ENCODE assay signal across 7 cellular contexts in the genomic region with DNA sequence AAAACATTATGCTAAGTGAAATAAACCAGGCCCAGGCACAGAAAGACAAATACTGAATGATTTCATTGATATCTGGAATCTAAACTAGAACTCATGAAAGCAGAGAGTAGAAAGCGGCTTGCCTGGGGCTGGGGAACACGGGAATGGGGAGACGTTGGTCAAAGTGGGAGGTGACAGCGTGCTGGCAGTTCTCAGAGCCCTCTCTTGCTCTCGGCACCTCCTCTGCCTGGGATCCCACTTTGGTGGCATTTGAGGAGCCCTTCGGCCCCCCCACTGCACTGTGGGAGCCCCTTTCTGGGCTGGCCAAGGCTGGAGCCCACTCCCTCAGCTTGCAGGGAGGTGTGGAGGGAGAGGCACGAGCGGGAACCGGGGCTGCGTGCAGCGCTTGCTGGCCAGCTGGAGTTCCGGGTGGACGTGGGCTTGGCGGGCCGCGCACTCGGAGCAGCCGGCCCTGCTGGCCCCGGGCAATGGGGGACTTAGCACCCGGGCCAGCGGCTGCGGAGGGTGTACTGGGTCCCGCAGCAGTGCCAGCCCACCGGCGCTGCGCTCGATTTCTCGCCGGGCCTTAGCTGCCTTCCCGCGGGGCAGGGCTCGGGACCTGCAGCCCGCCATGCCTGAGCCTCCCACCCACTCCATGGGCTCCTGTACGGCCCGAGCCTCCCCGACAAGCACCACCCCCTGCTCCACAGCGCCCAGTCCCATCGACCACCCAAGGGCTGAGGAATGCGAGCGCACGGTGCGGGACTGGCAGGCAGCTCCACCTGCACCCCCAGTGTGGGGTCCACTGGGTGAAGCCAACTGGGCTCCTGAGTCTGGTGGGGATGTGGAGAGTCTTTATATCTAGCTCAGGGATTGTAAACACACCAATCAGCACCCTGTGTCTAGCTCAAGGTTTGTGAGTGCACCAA. TPM values are rescaled to one million over a fixed set of nuclear protein-coding genes. Genes with fewer than 3 reads are reported as not detected.
DNase-seq lines count a peak whose midpoint lies in the region; ATAC-seq, FAIRE-seq and TF ChIP-seq lines count a peak whose summit lies in the region.
"Not testable (repeated sequence)": the region's sequence is repeated elsewhere in the genome, so short reads cannot be mapped to it uniquely, and the experiment has no call there.

No MANE protein-coding gene starts in this region.

- H3K79me1 ChIP-seq in mesenchymal stem cell (replicated peaks; ENCODE audit: low read length, poor library complexity, severe bottlenecking) = not testable (repeated sequence)

- H3K9me3 ChIP-seq in CD8-positive, alpha-beta T cell (ENCODE audit: low read length); OCI-LY3 (ENCODE audit: insufficient read depth, low read length); GM12878 (replicated peaks; ENCODE audit: control insufficient read depth, insufficient read depth, low read length); mesenchymal stem cell (ENCODE audit: control insufficient read depth, low read length): not testable (repeated sequence)

- peak overlapping the region; percentile 2 for H3K4me3 Mint-ChIP-seq in CD8-positive, alpha-beta T cell
- H3K4me3 Mint-ChIP-seq in activated CD4-positive, alpha-beta T cell treated with anti-CD3 and anti-CD28 coated beads, Interleukin-2, amount 10 ng/mL, durations not matched to agents 24 days and 14 days = peak overlapping the region; percentile 84
- peak overlapping the region; percentile 50 for H3K4me3 Mint-ChIP-seq in activated T-helper 1 cell treated with anti-CD3 and anti-CD28 coated beads, Interleukin-12 subunit alpha, Interleukin-12 subunit beta, Interleukin-2, Interleukin-4 antibody, amounts not matched to agents 30 ng/mL and 10 ng/mL and 1 ng/mL, durations not matched to agents 14 hours and 24 hours and 36 hours
- H3K4me3 Mint-ChIP-seq in stimulated activated effector memory CD8-positive, alpha-beta T cell treated with anti-CD3 and anti-CD28 coated beads, Interleukin-12 subunit alpha, Interleukin-12 subunit beta, amount 100 ng/mL, for 72 hours = peak overlapping the region; percentile 76

- not testable (repeated sequence) for H3K27me3 Mint-ChIP-seq in CD8-positive, alpha-beta T cell (ENCODE audit: low read depth); activated CD4-positive, alpha-beta T cell treated with anti-CD3 and anti-CD28 coated beads, Interleukin-2, amount 10 ng/mL, durations not matched to agents 24 days and 14 days; activated T-helper 1 cell treated with anti-CD3 and anti-CD28 coated beads, Interleukin-12 subunit alpha, Interleukin-12 subunit beta, Interleukin-2, Interleukin-4 antibody, amounts not matched to agents 30 ng/mL and 10 ng/mL and 1 ng/mL, durations not matched to agents 14 hours and 24 hours and 36 hours (ENCODE audit: insufficient read depth)

- H3K23ac ChIP-seq in mesenchymal stem cell (ENCODE audit: low read length in 2 of 2) = not testable (repeated sequence)

- not testable (repeated sequence) for BruUV-seq in GM12878 (replicated peaks; lab: Mats Ljungman, UMichigan)

- CTCF ChIA-PET in CD8-positive, alpha-beta T cell (lab: Charles Lee) = interaction anchor here (1.5 to 2.5 kb wide), 2 partner anchors 9 to 13 kb away, joined by 4 to 10 read pairs; no protein-coding TSS in a partner anchor
- CTCF ChIA-PET in GM12878 (lab: Yijun Ruan, JAX) = interaction anchor here (2.1 to 3.8 kb wide), 3 partner anchors 14 to 39 kb away, joined by 9 to 20 read pairs (median 18); no protein-coding TSS in a partner anchor

- SMC1A ChIA-PET in GM12878 (lab: Charles Lee; ENCODE audit: uncharacterized antibody, unreplicated experiment) = interaction anchor here (2.2 to 10.2 kb wide), 3 partner anchors 32 to 51 kb away, joined by 6 to 136 read pairs (median 69); no protein-coding TSS in a partner anchor

- not testable (repeated sequence) for H2BK120ac ChIP-seq in mesenchymal stem cell (ENCODE audit: low read depth, low read length)

- not testable (repeated sequence) for H3K79me2 ChIP-seq in OCI-LY3 (ENCODE audit: low read length); GM12878 (ENCODE audit: control insufficient read depth, insufficient read depth, low read length)

- not testable (repeated sequence) for H4K8ac ChIP-seq in mesenchymal stem cell (ENCODE audit: low read length)

- H3K36me3 ChIP-seq in CD8-positive, alpha-beta T cell (ENCODE audit: insufficient read depth, low read length); OCI-LY3 (replicated peaks; ENCODE audit: low read depth, low read length); GM12878 (ENCODE audit: control insufficient read depth in 2 of 2, insufficient read depth in 2 of 2, low read length in 1 of 2); mesenchymal stem cell (ENCODE audit: control insufficient read depth in 1 of 2, insufficient read depth in 2 of 2, low read depth in 1 of 2, low read length in 2 of 2): not testable (repeated sequence)

- RAD21 ChIA-PET in GM12878 (lab: Charles Lee; ENCODE audit: unreplicated experiment) = interaction anchor here (1.6 to 4.6 kb wide), 4 partner anchors 18 to 39 kb away, joined by 6 to 34 read pairs (median 9); a partner anchor contains a TSS

- not testable (repeated sequence) for TF ChIP-seq EP300 in GM12878 (IDR thresholded peaks at IDR 0.05; ENCODE audit: borderline replicate concordance in 1 of 2, control insufficient read depth in 1 of 2, low read depth in 2 of 2, low read length in 2 of 2)

- not testable (repeated sequence) for H2BK12ac ChIP-seq in mesenchymal stem cell (ENCODE audit: low read length in 2 of 2)

- TF ChIP-seq CTCF in CD8-positive, alpha-beta T cell (IDR thresholded peaks at IDR 0.05); OCI-LY3 (IDR thresholded peaks at IDR 0.05; ENCODE audit: low read depth, low read length); GM12878 (IDR thresholded peaks at IDR 0.05 in 2 of 3, conservative IDR thresholded peaks at IDR 0.05 in 1 of 3; ENCODE audit: control insufficient read depth in 2 of 3, extremely low read depth in 1 of 3, insufficient read depth in 1 of 3, low read depth in 3 of 3, low read length in 3 of 3): not testable (repeated sequence)

- H4K20me1 ChIP-seq in OCI-LY3 (ENCODE audit: insufficient read depth, low read length); GM12878 (ENCODE audit: control insufficient read depth, insufficient read depth): not testable (repeated sequence)

- in situ Hi-C loops in GM12878 (cut with MboI) = loop anchor here (5.0 kb wide), 1 partner anchor 77 kb away; no protein-coding TSS in a partner anchor

- TF ChIP-seq RAD21 in GM12878 (IDR thresholded peaks at IDR 0.05; ENCODE audit: insufficient read depth, low read depth, low read length) = not testable (repeated sequence)

- WGBS in GM12878 (ENCODE audit: insufficient coverage, insufficient replicate concordance, low lambda C conversion rate, missing lambda C conversion rate) = 92% methylated on average over 41 of the region's 42 CpGs
- 89% methylated on average over 14 of the region's 42 CpGs for WGBS in mesenchymal stem cell

- DNase-seq in CD8-positive, alpha-beta T cell; activated CD4-positive, alpha-beta T cell treated with anti-CD3 and anti-CD28 coated beads, Interleukin-2, amount 10 ng/mL, durations not matched to agents 24 days and 14 days; activated T-helper 1 cell treated with anti-CD3 and anti-CD28 coated beads, Interleukin-12 subunit alpha, Interleukin-12 subunit beta, Interleukin-2, Interleukin-4 antibody, amounts not matched to agents 30 ng/mL and 10 ng/mL and 1 ng/mL, durations not matched to agents 14 hours and 24 hours and 36 hours (ENCODE audit: low spot score); GM12878 (ENCODE audit: low read depth, low spot score); mesenchymal stem cell: not testable (repeated sequence)
- peak in 1 of 2 donors; percentile 52 for DNase-seq in stimulated activated effector memory CD8-positive, alpha-beta T cell treated with anti-CD3 and anti-CD28 coated beads, Interleukin-12 subunit alpha, Interleukin-12 subunit beta, amount 100 ng/mL, for 72 hours (ENCODE audit: low spot score in 2 of 2)

- peak overlapping the region; percentile 24; the same call in 1 of the 2 replicates for H3K4me2 ChIP-seq in OCI-LY3 (ENCODE audit: low read length)
- not testable (repeated sequence) for H3K4me2 ChIP-seq in GM12878 (ENCODE audit: control insufficient read depth, insufficient read depth); mesenchymal stem cell (ENCODE audit: low read length, poor library complexity, severe bottlenecking)

- not testable (repeated sequence) for ATAC-seq in CD8-positive, alpha-beta T cell; GM12878; stimulated activated effector memory CD8-positive, alpha-beta T cell treated with anti-CD3 and anti-CD28 coated beads, Interleukin-12 subunit alpha, Interleukin-12 subunit beta, amount 100 ng/mL, for 72 hours

- POLR2A ChIA-PET in CD8-positive, alpha-beta T cell (lab: Charles Lee) = interaction anchor here (0.7 to 1.6 kb wide), 3 partner anchors 9 to 43 kb away, joined by 3 to 4 read pairs (median 3); a partner anchor contains a TSS
- POLR2A ChIA-PET in GM12878 (lab: Charles Lee) = interaction anchor here (1.2 to 9.9 kb wide), 3 partner anchors 9 to 38 kb away, joined by 4 to 126 read pairs (median 26); no protein-coding TSS in a partner anchor

- H3K27me3 ChIP-seq in CD8-positive, alpha-beta T cell (ENCODE audit: insufficient read depth, low read length); OCI-LY3 (ENCODE audit: low read depth, low read length); GM12878 (replicated peaks in 1 of 2; ENCODE audit: control insufficient read depth in 2 of 2, insufficient read depth in 2 of 2, low read length in 1 of 2); mesenchymal stem cell (ENCODE audit: control insufficient read depth in 1 of 2, insufficient read depth in 1 of 2, low read length in 2 of 2): not testable (repeated sequence)

- H2BK5ac ChIP-seq in mesenchymal stem cell (ENCODE audit: low read depth, low read length, poor library complexity, severe bottlenecking) = not testable (repeated sequence)

- H3K9me3 Mint-ChIP-seq in CD8-positive, alpha-beta T cell; activated CD4-positive, alpha-beta T cell treated with anti-CD3 and anti-CD28 coated beads, Interleukin-2, amount 10 ng/mL, durations not matched to agents 24 days and 14 days; stimulated activated effector memory CD8-positive, alpha-beta T cell treated with anti-CD3 and anti-CD28 coated beads, Interleukin-12 subunit alpha, Interleukin-12 subunit beta, amount 100 ng/mL, for 72 hours: not testable (repeated sequence)
- H3K9me3 Mint-ChIP-seq in activated T-helper 1 cell treated with anti-CD3 and anti-CD28 coated beads, Interleukin-12 subunit alpha, Interleukin-12 subunit beta, Interleukin-2, Interleukin-4 antibody, amounts not matched to agents 30 ng/mL and 10 ng/mL and 1 ng/mL, durations not matched to agents 14 hours and 24 hours and 36 hours = peaks cover 17% of the 10 kb centered on the region

- not testable (repeated sequence) for TF ChIP-seq POLR2A in GM12878 (IDR thresholded peaks at IDR 0.05; ENCODE audit: low read depth, low read length)

- H4K91ac ChIP-seq in mesenchymal stem cell (ENCODE audit: low read length) = not testable (repeated sequence)

- intact Hi-C loops in CD8-positive, alpha-beta T cell (cut with DNase I, micrococcal nuclease) = loop anchor here (1.0 to 5.0 kb wide), 5 partner anchors 9 to 77 kb away; no protein-coding TSS in a partner anchor
- intact Hi-C loops in activated CD4-positive, alpha-beta T cell treated with anti-CD3 and anti-CD28 coated beads, Interleukin-2, amount 10 ng/mL, durations not matched to agents 24 days and 14 days (cut with micrococcal nuclease) = loop anchor here (10.0 kb wide), 1 partner anchor 1165 kb away; a partner anchor contains a TSS
- intact Hi-C loops in activated T-helper 1 cell treated with anti-CD3 and anti-CD28 coated beads, Interleukin-12 subunit alpha, Interleukin-12 subunit beta, Interleukin-2, Interleukin-4 antibody, amounts not matched to agents 30 ng/mL and 10 ng/mL and 1 ng/mL, durations not matched to agents 14 hours and 24 hours and 36 hours (cut with micrococcal nuclease) = loop anchor here (1.0 kb wide), 1 partner anchor 9 kb away; no protein-coding TSS in a partner anchor
- intact Hi-C loops in GM12878 (cut with micrococcal nuclease; ENCODE audit: unreplicated experiment) = loop anchor here (10.0 kb wide), 1 partner anchor 345 kb away; no protein-coding TSS in a partner anchor

- peak overlapping the region; percentile 98; the same call in 1 of the 2 replicates for H3K9ac ChIP-seq in OCI-LY3 (ENCODE audit: low read length)
- H3K9ac ChIP-seq in GM12878 (ENCODE audit: control insufficient read depth, insufficient read depth, low read length); mesenchymal stem cell (ENCODE audit: low read length): not testable (repeated sequence)

- H3K4ac ChIP-seq in mesenchymal stem cell (ENCODE audit: low read depth in 1 of 2, low read length in 2 of 2) = not testable (repeated sequence)

- not testable (repeated sequence) for H2AK5ac ChIP-seq in mesenchymal stem cell (ENCODE audit: low read length, severe bottlenecking)

- H3K27ac ChIP-seq in CD8-positive, alpha-beta T cell (ENCODE audit: low read depth, low read length) = peak overlapping the region; percentile 65
- H3K27ac ChIP-seq in OCI-LY3 (ENCODE audit: low read length) = peak overlapping the region; percentile 100
- H3K27ac ChIP-seq in GM12878 (ENCODE audit: control insufficient read depth, insufficient read depth) = peak overlapping the region; percentile 98
- not testable (repeated sequence) for H3K27ac ChIP-seq in mesenchymal stem cell (ENCODE audit: low read length, poor library complexity, severe bottlenecking)

- peak overlapping the region; percentile 99 for H3K27ac Mint-ChIP-seq in CD8-positive, alpha-beta T cell
- H3K27ac Mint-ChIP-seq in activated CD4-positive, alpha-beta T cell treated with anti-CD3 and anti-CD28 coated beads, Interleukin-2, amount 10 ng/mL, durations not matched to agents 24 days and 14 days = peak overlapping the region; percentile 98
- H3K27ac Mint-ChIP-seq in activated T-helper 1 cell treated with anti-CD3 and anti-CD28 coated beads, Interleukin-12 subunit alpha, Interleukin-12 subunit beta, Interleukin-2, Interleukin-4 antibody, amounts not matched to agents 30 ng/mL and 10 ng/mL and 1 ng/mL, durations not matched to agents 14 hours and 24 hours and 36 hours = peak overlapping the region; percentile 100
- H3K27ac Mint-ChIP-seq in stimulated activated effector memory CD8-positive, alpha-beta T cell treated with anti-CD3 and anti-CD28 coated beads, Interleukin-12 subunit alpha, Interleukin-12 subunit beta, amount 100 ng/mL, for 72 hours = peak overlapping the region; percentile 96

- peaks cover 77% of the 10 kb centered on the region for H3K4me1 ChIP-seq in CD8-positive, alpha-beta T cell (ENCODE audit: insufficient read depth, low read length)
- H3K4me1 ChIP-seq in OCI-LY3 (ENCODE audit: low read length) = peaks cover 91% of the 10 kb centered on the region
- peaks cover 72% of the 10 kb centered on the region for H3K4me1 ChIP-seq in GM12878 (ENCODE audit: control insufficient read depth, insufficient read depth, low read length)
- not testable (repeated sequence) for H3K4me1 ChIP-seq in mesenchymal stem cell (ENCODE audit: control insufficient read depth, insufficient read depth, low read depth, low read length)

- not testable (repeated sequence) for FAIRE-seq in GM12878 (lab: Jason Lieb, UNC)

- not testable (repeated sequence) for H2AFZ ChIP-seq in OCI-LY3 (ENCODE audit: low read depth, low read length); GM12878 (ENCODE audit: control insufficient read depth, low read depth, low read length); mesenchymal stem cell (ENCODE audit: low read depth, low read length)

- H3K36me3 Mint-ChIP-seq in CD8-positive, alpha-beta T cell = not testable (repeated sequence)
- H3K36me3 Mint-ChIP-seq in activated CD4-positive, alpha-beta T cell treated with anti-CD3 and anti-CD28 coated beads, Interleukin-2, amount 10 ng/mL, durations not matched to agents 24 days and 14 days (ENCODE audit: low read depth) = peaks cover 27% of the 10 kb centered on the region
- peaks cover 20% of the 10 kb centered on the region for H3K36me3 Mint-ChIP-seq in activated T-helper 1 cell treated with anti-CD3 and anti-CD28 coated beads, Interleukin-12 subunit alpha, Interleukin-12 subunit beta, Interleukin-2, Interleukin-4 antibody, amounts not matched to agents 30 ng/mL and 10 ng/mL and 1 ng/mL, durations not matched to agents 14 hours and 24 hours and 36 hours (ENCODE audit: low read depth)
- peaks cover 34% of the 10 kb centered on the region for H3K36me3 Mint-ChIP-seq in stimulated activated effector memory CD8-positive, alpha-beta T cell treated with anti-CD3 and anti-CD28 coated beads, Interleukin-12 subunit alpha, Interleukin-12 subunit beta, amount 100 ng/mL, for 72 hours

- H3K18ac ChIP-seq in mesenchymal stem cell (ENCODE audit: low read depth in 1 of 2, low read length in 2 of 2) = not testable (repeated sequence)

- H2BK15ac ChIP-seq in mesenchymal stem cell (ENCODE audit: low read depth, poor library complexity, severe bottlenecking) = peak overlapping the region; percentile 85

- H3K4me3 ChIP-seq in CD8-positive, alpha-beta T cell (ENCODE audit: low read depth, low read length); OCI-LY3 (ENCODE audit: low read length); GM12878; mesenchymal stem cell (ENCODE audit: insufficient read depth in 1 of 2, low read depth in 1 of 2, low read length in 2 of 2): not testable (repeated sequence)

- H3K4me1 Mint-ChIP-seq in CD8-positive, alpha-beta T cell (ENCODE audit: low read depth) = peaks cover 80% of the 10 kb centered on the region
- H3K4me1 Mint-ChIP-seq in activated CD4-positive, alpha-beta T cell treated with anti-CD3 and anti-CD28 coated beads, Interleukin-2, amount 10 ng/mL, durations not matched to agents 24 days and 14 days = peaks cover 78% of the 10 kb centered on the region
- peaks cover 85% of the 10 kb centered on the region for H3K4me1 Mint-ChIP-seq in activated T-helper 1 cell treated with anti-CD3 and anti-CD28 coated beads, Interleukin-12 subunit alpha, Interleukin-12 subunit beta, Interleukin-2, Interleukin-4 antibody, amounts not matched to agents 30 ng/mL and 10 ng/mL and 1 ng/mL, durations not matched to agents 14 hours and 24 hours and 36 hours (ENCODE audit: low read depth)
- H3K4me1 Mint-ChIP-seq in stimulated activated effector memory CD8-positive, alpha-beta T cell treated with anti-CD3 and anti-CD28 coated beads, Interleukin-12 subunit alpha, Interleukin-12 subunit beta, amount 100 ng/mL, for 72 hours = peaks cover 84% of the 10 kb centered on the region

- not testable (repeated sequence) for H3K14ac ChIP-seq in mesenchymal stem cell (ENCODE audit: low read length in 2 of 2)

RNA-seq across cellular contexts. Expression of a gene that starts 18.4 kb away (rescaled TPM):
- 10 to 100 TPM; 48.8 to 50.7 TPM for total RNA-seq in CD8-positive, alpha-beta T cell
- 76.1 and 79.9 TPM in 2 replicates for total RNA-seq in activated CD4-positive, alpha-beta T cell treated with anti-CD3 and anti-CD28 coated beads, Interleukin-2, amount 10 ng/mL, durations not matched to agents 24 days and 14 days
- 79.5 and 80.1 TPM in 2 replicates for total RNA-seq in activated T-helper 1 cell treated with anti-CD3 and anti-CD28 coated beads, Interleukin-12 subunit alpha, Interleukin-12 subunit beta, Interleukin-2, Interleukin-4 antibody, amounts not matched to agents 30 ng/mL and 10 ng/mL and 1 ng/mL, durations not matched to agents 14 hours and 24 hours and 36 hours
- total RNA-seq in GM12878 (2013; cell fraction: nucleolus; rRNA removed) = 0.67 and 1.0 TPM in 2 replicates
- total RNA-seq in GM12878 (2014; rRNA removed) (0.45 and 0.65 TPM in 2 replicates), GM12878 (2014; rRNA removed; fragmentation: Illumina TruSeq; extraction: Trizol) (0.67 and 0.88 TPM in 2 replicates), GM12878 (2021) (1.6 TPM in 2 replicates)
- polyA plus RNA-seq in GM12878 (2011; ENCODE audit: low read depth) = 0.76 TPM
- polyA plus RNA-seq in GM12878 (2011; rRNA removed) (2.4 and 3.5 TPM in 2 replicates), GM12878 (2014; fragmentation: Illumina TruSeq; extraction: Trizol) (1.1 and 3.2 TPM in 2 replicates), GM12878 (2014; fragmentation: Nextera tagmentation; extraction: Ambion mirVana) (1 to 10 TPM in 1 of 2 experiments, under 1 TPM in 1; 0.82 to 1.8 TPM), GM12878 (2014; rRNA removed) (0.71 and 0.85 TPM in 2 replicates), GM12878 (2016; fragmentation: Nextera tagmentation; extraction: Ambion mirVana) (under 1 TPM; 0.67 to 0.72 TPM)
- polyA plus RNA-seq in GM12878 (2011; cell fraction: cytosol; rRNA removed) = 0.88 and 0.99 TPM in 2 replicates
- polyA plus RNA-seq in GM12878 (2011; cell fraction: nucleus; rRNA removed) = 0.90 and 1.3 TPM in 2 replicates
- polyA plus RNA-seq in GM12878 (2012) = 1.3 and 2.3 TPM in 2 replicates
- 1.1 and 1.8 TPM in 2 replicates for polyA minus RNA-seq in GM12878 (2011; rRNA and poly(A)+ RNA removed)
- polyA minus RNA-seq in GM12878 (2011; cell fraction: cytosol; rRNA and poly(A)+ RNA removed) = 1.2 and 1.6 TPM in 2 replicates
- polyA minus RNA-seq in GM12878 (2011; cell fraction: nucleus; rRNA and poly(A)+ RNA removed) = 0.85 and 1.1 TPM in 2 replicates
- polyA plus RNA-seq in mesenchymal stem cell (2013, experiment 1 of 2) = 22.3 TPM
- polyA plus RNA-seq in mesenchymal stem cell (2013, experiment 2 of 2) = 23.4 TPM

RNA-seq across cellular contexts. Expression of a gene that starts 43.1 kb away (rescaled TPM):
- 10 to 100 TPM; 36.0 to 39.1 TPM for total RNA-seq in CD8-positive, alpha-beta T cell
- 81.3 and 83.8 TPM in 2 replicates for total RNA-seq in activated CD4-positive, alpha-beta T cell treated with anti-CD3 and anti-CD28 coated beads, Interleukin-2, amount 10 ng/mL, durations not matched to agents 24 days and 14 days
- total RNA-seq in activated T-helper 1 cell treated with anti-CD3 and anti-CD28 coated beads, Interleukin-12 subunit alpha, Interleukin-12 subunit beta, Interleukin-2, Interleukin-4 antibody, amounts not matched to agents 30 ng/mL and 10 ng/mL and 1 ng/mL, durations not matched to agents 14 hours and 24 hours and 36 hours = 86.8 and 87.2 TPM in 2 replicates
- total RNA-seq in GM12878 (2013; cell fraction: nucleolus; rRNA removed) = 63.2 and 66.0 TPM in 2 replicates
- total RNA-seq in GM12878 (2014; rRNA removed) (4.7 and 5.6 TPM in 2 replicates), GM12878 (2014; rRNA removed; fragmentation: Illumina TruSeq; extraction: Trizol) (5.4 and 5.5 TPM in 2 replicates), GM12878 (2021) (5.8 and 6.1 TPM in 2 replicates)
- polyA plus RNA-seq in GM12878 (2011; ENCODE audit: low read depth) = 7.8 TPM
- polyA plus RNA-seq in GM12878 (2011; rRNA removed) (133 and 141 TPM in 2 replicates), GM12878 (2014; fragmentation: Illumina TruSeq; extraction: Trizol) (6.7 and 7.3 TPM in 2 replicates), GM12878 (2014; fragmentation: Nextera tagmentation; extraction: Ambion mirVana) (1 to 10 TPM; 2.0 to 3.7 TPM), GM12878 (2014; rRNA removed) (3.8 and 5.9 TPM in 2 replicates), GM12878 (2016; fragmentation: Nextera tagmentation; extraction: Ambion mirVana) (1 to 10 TPM; 4.1 to 4.2 TPM)
- polyA plus RNA-seq in GM12878 (2011; cell fraction: cytosol; rRNA removed) = 94.6 and 110 TPM in 2 replicates
- 35.5 and 39.0 TPM in 2 replicates for polyA plus RNA-seq in GM12878 (2011; cell fraction: nucleus; rRNA removed)
- 11.4 and 20.4 TPM in 2 replicates for polyA plus RNA-seq in GM12878 (2012)
- polyA minus RNA-seq in GM12878 (2011; rRNA and poly(A)+ RNA removed) = 135 and 152 TPM in 2 replicates
- polyA minus RNA-seq in GM12878 (2011; cell fraction: cytosol; rRNA and poly(A)+ RNA removed) = 57.1 and 64.0 TPM in 2 replicates
- 21.2 and 30.0 TPM in 2 replicates for polyA minus RNA-seq in GM12878 (2011; cell fraction: nucleus; rRNA and poly(A)+ RNA removed)
- polyA plus RNA-seq in mesenchymal stem cell (2013, experiment 1 of 2) = 11.1 TPM
- polyA plus RNA-seq in mesenchymal stem cell (2013, experiment 2 of 2) = 11.3 TPM

Comparison
In these comparisons a context has a peak if more than half of its experiments do, and no peak if none do; other contexts are left out.
1. H3K4me3 Mint-ChIP-seq: peak in every context shown above with its lines; median percentile 84 in activated CD4-positive, alpha-beta T cell treated with anti-CD3 and anti-CD28 coated beads, Interleukin-2, amount 10 ng/mL, durations not matched to agents 24 days and 14 days; 76 in stimulated activated effector memory CD8-positive, alpha-beta T cell treated with anti-CD3 and anti-CD28 coated beads, Interleukin-12 subunit alpha, Interleukin-12 subunit beta, amount 100 ng/mL, for 72 hours; 50 in activated T-helper 1 cell treated with anti-CD3 and anti-CD28 coated beads, Interleukin-12 subunit alpha, Interleukin-12 subunit beta, Interleukin-2, Interleukin-4 antibody, amounts not matched to agents 30 ng/mL and 10 ng/mL and 1 ng/mL, durations not matched to agents 14 hours and 24 hours and 36 hours; 2 in CD8-positive, alpha-beta T cell.
2. RNA of a gene that starts 18.4 kb away (total RNA-seq): 79.5 to 80.1 TPM in activated T-helper 1 cell treated with anti-CD3 and anti-CD28 coated beads, Interleukin-12 subunit alpha, Interleukin-12 subunit beta, Interleukin-2, Interleukin-4 antibody, amounts not matched to agents 30 ng/mL and 10 ng/mL and 1 ng/mL, durations not matched to agents 14 hours and 24 hours and 36 hours, 76.1 to 79.9 TPM in activated CD4-positive, alpha-beta T cell treated with anti-CD3 and anti-CD28 coated beads, Interleukin-2, amount 10 ng/mL, durations not matched to agents 24 days and 14 days and 48.8 to 50.7 TPM in CD8-positive, alpha-beta T cell; 0.45 to 1.6 TPM in GM12878; every median in the first group is over 10 times any median in the second.
3. Peak in every context shown above with its lines, with median percentiles within 50 percentile points of each other: H3K27ac Mint-ChIP-seq.